In genomic region chr2:172423120-172423519, GRCh38 we compare ENCODE assay signal across 22 cellular contexts. TPM values are rescaled to one million over a fixed set of nuclear protein-coding genes. Genes with fewer than 3 reads are reported as not detected.
DNase-seq lines count a peak whose midpoint lies in the region; ATAC-seq and TF ChIP-seq lines count a peak whose summit lies in the region.
"Had no signal": no experiment of that assay in that cellular context is flagged by ENCODE, and none has a peak within 500 bp of the region (broad histone marks: within the 10 kb centered on the region; RNA-seq: fewer than 3 reads in every experiment).

No MANE protein-coding gene starts in this region.

- no peaks in the 10 kb centered on the region for H3K9me3 Mint-ChIP-seq in activated CD4-positive, alpha-beta T cell treated with anti-CD3 and anti-CD28 coated beads for 36 hours (ENCODE audit: low read depth)
- no peaks in the 10 kb centered on the region for H3K9me3 Mint-ChIP-seq in activated naive CD4-positive, alpha-beta T cell treated with anti-CD3 and anti-CD28 coated beads, Interleukin-2, amount 10 ng/mL, durations not matched to agents 7 days and 5 days

- H3K36me3 ChIP-seq in Loucy (ENCODE audit: insufficient read depth, low read length), result no peaks in the 10 kb centered on the region
- H3K36me3 ChIP-seq: SJSA1 had no signal

- H3K9me2 ChIP-seq in Loucy (replicated peaks; ENCODE audit: low read depth, low read length), result no peaks in the 10 kb centered on the region

- no peak overlapping the region for H2AFZ ChIP-seq in Loucy (ENCODE audit: low read length)

- intact Hi-C loops in activated CD4-positive, alpha-beta T cell treated with anti-CD3 and anti-CD28 coated beads for 36 hours (cut with DNase I, micrococcal nuclease), result no loop called here

- H3K4me3 Mint-ChIP-seq in activated CD4-positive, alpha-beta T cell treated with anti-CD3 and anti-CD28 coated beads for 36 hours, result peak overlapping the region; percentile 19
- no peak overlapping the region for H3K4me3 Mint-ChIP-seq in activated naive CD4-positive, alpha-beta T cell treated with anti-CD3 and anti-CD28 coated beads, Interleukin-2, amount 10 ng/mL, durations not matched to agents 7 days and 5 days
- H3K4me3 Mint-ChIP-seq: B cell, CD14-positive monocyte had no signal

- H3K27me3 ChIP-seq in Loucy (ENCODE audit: insufficient read depth, low read length, poor library complexity, severe bottlenecking), result no peaks in the 10 kb centered on the region
- H3K27me3 ChIP-seq: SJSA1 had no signal

- 0 out of 2 replicates have a peak, but pooled peaks cover 4% of the 10 kb centered on the region for H3F3A ChIP-seq in Loucy (ENCODE audit: low read depth)

- H3K36me3 Mint-ChIP-seq in activated CD4-positive, alpha-beta T cell treated with anti-CD3 and anti-CD28 coated beads for 36 hours (ENCODE audit: low read depth), result no peaks in the 10 kb centered on the region
- no peaks in the 10 kb centered on the region for H3K36me3 Mint-ChIP-seq in activated naive CD4-positive, alpha-beta T cell treated with anti-CD3 and anti-CD28 coated beads, Interleukin-2, amount 10 ng/mL, durations not matched to agents 7 days and 5 days

- peaks cover under 1% of the 10 kb centered on the region; the same call in 1 of the 2 replicates for H3K79me2 ChIP-seq in Loucy (ENCODE audit: insufficient read depth, low read length)

- no peak for TF ChIP-seq CTCF in Loucy (conservative IDR thresholded peaks at IDR 0.05; ENCODE audit: low read length)

- H3K4me3 ChIP-seq in Loucy (ENCODE audit: low read length, poor library complexity, severe bottlenecking), result peak overlapping the region; percentile 34
- H3K4me3 ChIP-seq: SJSA1 had no signal

- H3K27me3 Mint-ChIP-seq in activated CD4-positive, alpha-beta T cell treated with anti-CD3 and anti-CD28 coated beads for 36 hours, result peaks cover 2% of the 10 kb centered on the region
- H3K27me3 Mint-ChIP-seq in activated naive CD4-positive, alpha-beta T cell treated with anti-CD3 and anti-CD28 coated beads, Interleukin-2, amount 10 ng/mL, durations not matched to agents 7 days and 5 days, result peaks cover 23% of the 10 kb centered on the region

- peaks cover 43% of the 10 kb centered on the region for H3K4me1 Mint-ChIP-seq in activated CD4-positive, alpha-beta T cell treated with anti-CD3 and anti-CD28 coated beads for 36 hours
- H3K4me1 Mint-ChIP-seq in activated naive CD4-positive, alpha-beta T cell treated with anti-CD3 and anti-CD28 coated beads, Interleukin-2, amount 10 ng/mL, durations not matched to agents 7 days and 5 days, result peaks cover 31% of the 10 kb centered on the region

- CTCF ChIA-PET in activated CD4-positive, alpha-beta T cell treated with anti-CD3 and anti-CD28 coated beads for 36 hours (lab: Charles Lee), result interaction anchor here (0.7 to 23.1 kb wide), 6 partner anchors 9 to 39 kb away, joined by 4 to 405 read pairs (median 7); no protein-coding TSS in a partner anchor
- CTCF ChIA-PET in activated naive CD4-positive, alpha-beta T cell treated with anti-CD3 and anti-CD28 coated beads, Interleukin-2, amount 10 ng/mL, durations not matched to agents 7 days and 5 days (lab: Charles Lee), result interaction anchor here (0.8 to 11.0 kb wide), 3 partner anchors 9 to 41 kb away, joined by 3 to 128 read pairs (median 4); no protein-coding TSS in a partner anchor

- peaks cover 24% of the 10 kb centered on the region for H3K4me1 ChIP-seq in Loucy (ENCODE audit: insufficient read depth, low read length, poor library complexity, severe bottlenecking)

- ATAC-seq in activated CD4-positive, alpha-beta T cell treated with anti-CD3 and anti-CD28 coated beads for 36 hours, result peak; percentile 45
- no peak for ATAC-seq in GM19455 (IDR thresholded peaks at IDR 0.05; ENCODE audit: unreplicated experiment)

- peak overlapping the region; percentile 67 for H3K27ac Mint-ChIP-seq in activated CD4-positive, alpha-beta T cell treated with anti-CD3 and anti-CD28 coated beads for 36 hours
- H3K27ac Mint-ChIP-seq in activated naive CD4-positive, alpha-beta T cell treated with anti-CD3 and anti-CD28 coated beads, Interleukin-2, amount 10 ng/mL, durations not matched to agents 7 days and 5 days, result peak overlapping the region; percentile 20
- H3K27ac Mint-ChIP-seq: B cell, CD14-positive monocyte had no signal

- H3K9ac ChIP-seq in Loucy (ENCODE audit: low read depth, low read length, poor library complexity, severe bottlenecking), result no peak overlapping the region

- no peak for DNase-seq in activated CD4-positive, alpha-beta T cell treated with anti-CD3 and anti-CD28 coated beads for 36 hours
- DNase-seq in activated CD4-positive, alpha-beta T cell treated with anti-CD3 and anti-CD28 coated beads for 1 hour, result no peak
- no peak for DNase-seq in activated naive CD4-positive, alpha-beta T cell treated with anti-CD3 and anti-CD28 coated beads, Interleukin-2, amount 10 ng/mL, durations not matched to agents 7 days and 5 days
- no peak for DNase-seq in activated naive CD4-positive, alpha-beta T cell treated with Interleukin-2 at 50 U/mL for 16 hours
- DNase-seq in left kidney (ENCODE audit: low read depth, low spot score) (peak; percentile 37), dedifferentiated amniotic fluid mesenchymal stem cell (ENCODE audit: extremely low spot score) (no peak)
- DNase-seq: DMS153, H7, KG1, NCI-H1092, NCI-H1417 treated with DMSO at 0.1 percent for 48 hours, NCI-H1694 treated with DMSO at 0.1 percent for 48 hours, NCI-H2081, NCI-H2227 treated with DMSO at 0.1 percent for 48 hours, NCI-H526 treated with DMSO at 0.1 percent for 48 hours, Right ventricle myocardium superior, RPMI8226 had no signal

- no peaks in the 10 kb centered on the region for H3K9me3 ChIP-seq in Loucy (ENCODE audit: insufficient read depth, low read depth, low read length)

- peak overlapping the region; percentile 61 for H3K4me2 ChIP-seq in Loucy (ENCODE audit: low read depth, low read length, poor library complexity, severe bottlenecking)

- H4K20me1 ChIP-seq in Loucy (ENCODE audit: insufficient read depth, low read length, poor library complexity, severe bottlenecking), result no peaks in the 10 kb centered on the region

- POLR2A ChIA-PET in activated CD4-positive, alpha-beta T cell treated with anti-CD3 and anti-CD28 coated beads for 36 hours (lab: Charles Lee), result interaction anchor here (0.5 to 1.4 kb wide), 4 partner anchors 10 to 354 kb away, joined by 3 to 9 read pairs (median 4); no protein-coding TSS in a partner anchor

RNA-seq across cellular contexts. Expression of gene ITGA6, which starts 4.3 kb away (rescaled TPM):
- total RNA-seq in activated CD4-positive, alpha-beta T cell treated with anti-CD3 and anti-CD28 coated beads for 36 hours, result 1 to 10 TPM; 7.8 to 7.9 TPM
